Comparison of ENCODE assay signal across 18 cellular contexts in the genomic region with DNA sequence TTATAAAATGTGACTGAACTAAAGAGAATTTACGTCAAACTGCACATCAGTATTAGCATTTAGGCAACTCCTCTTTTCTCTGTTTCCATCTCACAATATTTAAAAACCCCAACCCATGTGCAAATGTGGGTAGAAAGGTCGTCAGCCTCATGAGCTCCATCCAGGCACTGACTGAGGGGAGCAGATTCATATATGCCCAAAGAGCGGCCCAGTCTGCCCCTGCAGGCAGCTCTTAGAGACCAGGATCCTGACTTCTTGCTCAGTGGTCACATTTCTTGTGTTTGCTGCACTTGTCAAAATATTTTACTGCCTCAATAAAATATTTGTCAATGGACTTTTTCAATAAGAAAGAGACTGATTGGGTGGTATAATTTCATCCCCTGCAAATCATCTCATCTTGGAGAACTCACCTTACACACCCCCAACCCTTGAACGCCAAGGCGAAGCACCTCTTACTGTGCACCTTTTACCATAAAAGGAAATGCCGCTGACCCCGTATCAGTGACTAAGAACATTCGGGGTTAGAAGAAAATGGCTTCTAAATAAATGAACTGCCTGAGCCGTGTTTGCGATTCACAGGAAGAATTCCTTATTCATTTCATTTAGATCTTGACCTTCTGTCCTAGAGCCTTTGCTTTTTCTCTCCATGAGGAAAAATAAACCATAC.
"Had no signal": no experiment of that assay in that cellular context is flagged by ENCODE, and none has a peak within 500 bp of the region (broad histone marks: within the 10 kb centered on the region; RNA-seq: fewer than 3 reads in every experiment).

No MANE protein-coding gene starts in this region.

- H3K4me1 ChIP-seq: parathyroid adenoma, right lobe of liver, tibial nerve, upper lobe of left lung, uterus had no signal

- H3K36me3 ChIP-seq: neural progenitor cell, right lobe of liver, thoracic aorta, tibial nerve, upper lobe of left lung, uterus had no signal

- H3K4me3 ChIP-seq: neural progenitor cell, right lobe of liver, thoracic aorta, tibial nerve, upper lobe of left lung, uterus had no signal

- H3K27me3 ChIP-seq: neural progenitor cell, right lobe of liver, tibial nerve, upper lobe of left lung, uterus had no signal

- H3K9me3 ChIP-seq: right lobe of liver, thoracic aorta, upper lobe of left lung, uterus had no signal

- DNase-seq: effector memory CD4-positive, alpha-beta T cell; erythroblast; hypothalamus; kidney; mesenchymal stem cell; midbrain; naive thymus-derived CD4-positive, alpha-beta T cell; right lobe of liver; small intestine; stimulated activated CD4-positive, alpha-beta T cell treated with anti-CD3 and anti-CD28 coated beads, Interleukin-15, amount 100 ng/mL, for 24 hours; stimulated activated CD4-positive, alpha-beta T cell treated with anti-CD3 and anti-CD28 coated beads, Interleukin-2, amount 100 ng/mL, for 48 hours; stimulated activated naive B cell treated with anti-CD40 and anti-IgM and Interleukin-4, amounts not matched to agents 10 μg/mL and 1 μg/mL and 100 μg/mL, for 72 hours; upper lobe of left lung; uterus had no signal

- H3K27ac ChIP-seq: neural progenitor cell, parathyroid adenoma, right lobe of liver, thoracic aorta, tibial nerve, upper lobe of left lung, uterus had no signal
